Comparison of ENCODE assay signal across 14 cellular contexts in the genomic region with DNA sequence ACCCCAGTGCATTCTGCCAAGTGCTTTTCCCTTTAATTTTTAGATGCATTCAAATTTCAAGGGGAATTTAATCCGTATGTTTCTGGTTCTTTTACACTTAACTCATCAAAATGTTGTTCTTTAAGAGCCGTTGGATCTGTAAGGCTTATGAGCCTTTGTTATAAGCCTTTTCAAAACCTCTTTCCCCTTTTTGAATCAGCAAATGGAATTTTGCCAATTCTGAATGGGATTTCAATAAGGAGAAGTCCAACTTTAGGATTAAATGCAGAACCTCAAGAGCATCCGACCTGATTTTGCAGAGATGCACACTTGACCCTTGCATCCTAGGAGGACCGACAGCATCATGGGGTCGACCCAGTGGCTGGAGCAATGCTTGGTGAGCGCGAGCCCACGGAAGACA.
DNase-seq lines count a peak whose midpoint lies in the region; FAIRE-seq and TF ChIP-seq lines count a peak whose summit lies in the region.
"Had no signal": no experiment of that assay in that cellular context is flagged by ENCODE, and none has a peak within 500 bp of the region (broad histone marks: within the 10 kb centered on the region; RNA-seq: fewer than 3 reads in every experiment).

No MANE protein-coding gene starts in this region.

- TF ChIP-seq CTCF in bronchial epithelial cell (IDR thresholded peaks at IDR 0.05; ENCODE audit: insufficient read depth, low read length, severe bottlenecking) = no peak
- no peak for TF ChIP-seq CTCF in CD14-positive monocyte (IDR thresholded peaks at IDR 0.05)

- H3K4me1 Mint-ChIP-seq in CD14-positive monocyte = no peaks in the 10 kb centered on the region
- no peaks in the 10 kb centered on the region for H3K4me1 Mint-ChIP-seq in activated CD4-positive, alpha-beta T cell treated with anti-CD3 and anti-CD28 coated beads, Interleukin-2, amount 10 ng/mL, durations not matched to agents 7 days and 5 days
- H3K4me1 Mint-ChIP-seq: CD8-positive, alpha-beta memory T cell; H9; IgD-negative memory B cell had no signal

- no peak overlapping the region for H3K4me3 ChIP-seq in bronchial epithelial cell (ENCODE audit: low read depth, low read length)
- H3K4me3 ChIP-seq: GM12878 had no signal

- intact Hi-C loops in CD14-positive monocyte (cut with micrococcal nuclease) = no loop called here

- H3K27me3 Mint-ChIP-seq in CD14-positive monocyte (ENCODE audit: low read depth in 3 of 3) = peaks cover 0 to 2% (median 2%) of the 10 kb centered on the region in 3 donors
- H3K27me3 Mint-ChIP-seq in activated CD4-positive, alpha-beta T cell treated with anti-CD3 and anti-CD28 coated beads, Interleukin-2, amount 10 ng/mL, durations not matched to agents 7 days and 5 days = no peaks in the 10 kb centered on the region
- H3K27me3 Mint-ChIP-seq: CD8-positive, alpha-beta memory T cell; IgD-negative memory B cell had no signal

- H3K36me3 Mint-ChIP-seq in CD14-positive monocyte = no peaks in the 10 kb centered on the region
- H3K36me3 Mint-ChIP-seq in activated CD4-positive, alpha-beta T cell treated with anti-CD3 and anti-CD28 coated beads, Interleukin-2, amount 10 ng/mL, durations not matched to agents 7 days and 5 days (ENCODE audit: low read depth) = no peaks in the 10 kb centered on the region
- H3K36me3 Mint-ChIP-seq: CD8-positive, alpha-beta memory T cell had no signal

- CTCF ChIA-PET in activated CD4-positive, alpha-beta T cell treated with anti-CD3 and anti-CD28 coated beads, Interleukin-2, amount 10 ng/mL, durations not matched to agents 7 days and 5 days (lab: Charles Lee) = no interaction called here

- POLR2A ChIA-PET in activated CD4-positive, alpha-beta T cell treated with anti-CD3 and anti-CD28 coated beads, Interleukin-2, amount 10 ng/mL, durations not matched to agents 7 days and 5 days (lab: Charles Lee) = no interaction called here

- H3K9me3 Mint-ChIP-seq in CD14-positive monocyte = peaks cover 0 to 26% (median 21%) of the 10 kb centered on the region in 7 donors
- H3K9me3 Mint-ChIP-seq in activated CD4-positive, alpha-beta T cell treated with anti-CD3 and anti-CD28 coated beads, Interleukin-2, amount 10 ng/mL, durations not matched to agents 7 days and 5 days = peaks cover 17% of the 10 kb centered on the region

- FAIRE-seq in bronchial epithelial cell (lab: Jason Lieb, UNC) = peak; percentile 36
- FAIRE-seq: GM12878, GM18507 had no signal

- H3K27ac Mint-ChIP-seq in CD14-positive monocyte = no peak overlapping the region
- no peak overlapping the region for H3K27ac Mint-ChIP-seq in activated CD4-positive, alpha-beta T cell treated with anti-CD3 and anti-CD28 coated beads, Interleukin-2, amount 10 ng/mL, durations not matched to agents 7 days and 5 days
- H3K27ac Mint-ChIP-seq: CD8-positive, alpha-beta memory T cell; H9; IgD-negative memory B cell had no signal

- H3K27me3 ChIP-seq in bronchial epithelial cell (ENCODE audit: control insufficient read depth, insufficient read depth, low read length) = no peaks in the 10 kb centered on the region

- no peaks in the 10 kb centered on the region for H3K36me3 ChIP-seq in bronchial epithelial cell (ENCODE audit: control insufficient read depth, insufficient read depth, low read length)

- DNase-seq in DMS79 (lab: John Stamatoyannopoulos, UW) = peak; percentile 28
- DNase-seq in DMS79 treated with DMSO at 0.1 percent for 48 hours (lab: John Stamatoyannopoulos, UW) = no peak
- DNase-seq in bronchial epithelial cell (ENCODE audit: low read depth) = no peak
- DNase-seq in medulla oblongata (ENCODE audit: extremely low spot score) = peak; percentile 62
- DNase-seq in CD14-positive monocyte (ENCODE audit: low spot score) = no peak
- no peak for DNase-seq in activated CD4-positive, alpha-beta T cell treated with anti-CD3 and anti-CD28 coated beads, Interleukin-2, amount 10 ng/mL, durations not matched to agents 7 days and 5 days
- DNase-seq in GDM1 (lab: John Stamatoyannopoulos, UW) = no peak
- DNase-seq: Caco-2; CD8-positive, alpha-beta memory T cell; GOT3; H9 had no signal

- no peak overlapping the region for H3K4me3 Mint-ChIP-seq in CD14-positive monocyte
- no peak overlapping the region for H3K4me3 Mint-ChIP-seq in activated CD4-positive, alpha-beta T cell treated with anti-CD3 and anti-CD28 coated beads, Interleukin-2, amount 10 ng/mL, durations not matched to agents 7 days and 5 days
- H3K4me3 Mint-ChIP-seq: CD8-positive, alpha-beta memory T cell; H9; IgD-negative memory B cell had no signal

Comparison
In these comparisons a context has a peak if more than half of its experiments do, and no peak if none do; other contexts are left out.
1. DNase-seq: peak in DMS79 (single experiment) and medulla oblongata (single experiment); none in DMS79 treated with DMSO at 0.1 percent for 48 hours (single experiment), bronchial epithelial cell (single experiment), CD14-positive monocyte (single experiment), activated CD4-positive, alpha-beta T cell treated with anti-CD3 and anti-CD28 coated beads, Interleukin-2, amount 10 ng/mL, durations not matched to agents 7 days and 5 days (single experiment) and GDM1 (single experiment).